Comparison of ENCODE assay signal across 26 cellular contexts in genomic region chr20:34260208-34260942, GRCh38. TPM values are rescaled to one million over a fixed set of nuclear protein-coding genes. Genes with fewer than 3 reads are reported as not detected.
"Had no signal": no experiment of that assay in that cellular context is flagged by ENCODE, and none has a peak within 500 bp of the region (broad histone marks: within the 10 kb centered on the region; RNA-seq: fewer than 3 reads in every experiment).

No MANE protein-coding gene starts in this region.

- H3K4me1 ChIP-seq: prostate gland had no signal

- ATAC-seq: activated CD8-positive, alpha-beta T cell treated with anti-CD3 and anti-CD28 coated beads for 36 hours; activated naive CD4-positive, alpha-beta T cell treated with anti-CD3 and anti-CD28 coated beads, Interleukin-2, amount 50 U/mL, for 72 hours; effector memory CD8-positive, alpha-beta T cell; gastroesophageal sphincter; heart right ventricle; left ventricle myocardium superior; stimulated activated naive CD8-positive, alpha-beta T cell treated with anti-CD3 and anti-CD28 coated beads, Interleukin-15, amount 100 ng/mL, for 72 hours had no signal

- H3K9me3 Mint-ChIP-seq: activated B cell treated with CpG ODN at 0.5 μM for 24 hours; activated CD8-positive, alpha-beta T cell treated with anti-CD3 and anti-CD28 coated beads for 36 hours; activated naive CD4-positive, alpha-beta T cell treated with anti-CD3 and anti-CD28 coated beads, Interleukin-2, amount 50 U/mL, for 72 hours; effector memory CD8-positive, alpha-beta T cell; neural crest cell; stimulated activated naive CD8-positive, alpha-beta T cell treated with anti-CD3 and anti-CD28 coated beads, Interleukin-15, amount 100 ng/mL, for 72 hours; T-helper 2 cell treated with Interferon-gamma antibody and Interleukin-4, amounts not matched to agents 5 μg/mL and 100 μg/mL, for 36 hours had no signal

- H3K4me3 ChIP-seq: adrenal gland, gastroesophageal sphincter, heart right ventricle, prostate gland, skin epidermis, suprapubic skin, transverse colon had no signal

- H3K4me3 Mint-ChIP-seq: activated B cell treated with CpG ODN at 0.5 μM for 24 hours; activated CD8-positive, alpha-beta T cell treated with anti-CD3 and anti-CD28 coated beads for 36 hours; effector memory CD8-positive, alpha-beta T cell; neural crest cell; stimulated activated naive CD8-positive, alpha-beta T cell treated with anti-CD3 and anti-CD28 coated beads, Interleukin-15, amount 100 ng/mL, for 72 hours; T-helper 2 cell treated with Interferon-gamma antibody and Interleukin-4, amounts not matched to agents 5 μg/mL and 100 μg/mL, for 36 hours had no signal

- FAIRE-seq: TTC549 had no signal

- H3K27me3 Mint-ChIP-seq: activated B cell treated with CpG ODN at 0.5 μM for 24 hours; activated CD8-positive, alpha-beta T cell treated with anti-CD3 and anti-CD28 coated beads for 36 hours; stimulated activated naive CD8-positive, alpha-beta T cell treated with anti-CD3 and anti-CD28 coated beads, Interleukin-15, amount 100 ng/mL, for 72 hours had no signal

- H3K27me3 ChIP-seq: adrenal gland, gastroesophageal sphincter, heart right ventricle, suprapubic skin, transverse colon had no signal

- DNase-seq: activated B cell treated with CpG ODN at 0.5 μM for 24 hours; activated CD4-positive, alpha-beta T cell treated with anti-CD3 and anti-CD28 coated beads for 4 hours; activated CD8-positive, alpha-beta memory T cell treated with anti-CD3 and anti-CD28 coated beads, Interleukin-2, amount 50 U/mL, for 4 hours; activated CD8-positive, alpha-beta T cell treated with anti-CD3 and anti-CD28 coated beads for 36 hours; activated gamma-delta T cell treated with Interleukin-2 at 50 U/mL for 16 hours; dermis blood vessel endothelial cell; effector memory CD8-positive, alpha-beta T cell; heart right ventricle; kidney glomerular epithelial cell; left ventricle myocardium superior; right cardiac atrium; SK-N-SH; stimulated activated CD4-positive, alpha-beta T cell treated with anti-CD3 and anti-CD28 coated beads, Interleukin-4, amount 100 ng/mL, for 1 hour; stimulated activated naive CD8-positive, alpha-beta T cell treated with anti-CD3 and anti-CD28 coated beads, Interleukin-15, amount 100 ng/mL, for 72 hours; transverse colon had no signal

- H3K4me2 ChIP-seq: SK-N-SH had no signal

- H3K27ac Mint-ChIP-seq: activated B cell treated with CpG ODN at 0.5 μM for 24 hours; activated CD8-positive, alpha-beta T cell treated with anti-CD3 and anti-CD28 coated beads for 36 hours; activated naive CD4-positive, alpha-beta T cell treated with anti-CD3 and anti-CD28 coated beads, Interleukin-2, amount 50 U/mL, for 72 hours; stimulated activated naive CD8-positive, alpha-beta T cell treated with anti-CD3 and anti-CD28 coated beads, Interleukin-15, amount 100 ng/mL, for 72 hours had no signal

- H3K36me3 Mint-ChIP-seq: activated naive CD4-positive, alpha-beta T cell treated with anti-CD3 and anti-CD28 coated beads, Interleukin-2, amount 50 U/mL, for 72 hours had no signal

- H3K27ac ChIP-seq: adrenal gland, gastroesophageal sphincter, heart right ventricle, prostate gland, skin epidermis, suprapubic skin, transverse colon had no signal

- H3K4me1 Mint-ChIP-seq: stimulated activated naive CD8-positive, alpha-beta T cell treated with anti-CD3 and anti-CD28 coated beads, Interleukin-15, amount 100 ng/mL, for 72 hours had no signal

- H3K36me3 ChIP-seq: adrenal gland, gastroesophageal sphincter, heart right ventricle, prostate gland, suprapubic skin, transverse colon had no signal

- H3K9ac ChIP-seq: SK-N-SH had no signal

- H3K9me3 ChIP-seq: adrenal gland, gastroesophageal sphincter, heart right ventricle, prostate gland, SK-N-SH, suprapubic skin, transverse colon had no signal

RNA-seq across cellular contexts. Expression of gene ASIP, which starts 19.2 kb away (rescaled TPM):
- total RNA-seq: activated B cell treated with CpG ODN at 0.5 μM for 24 hours; activated CD8-positive, alpha-beta T cell treated with anti-CD3 and anti-CD28 coated beads for 36 hours; activated naive CD4-positive, alpha-beta T cell treated with anti-CD3 and anti-CD28 coated beads, Interleukin-2, amount 50 U/mL, for 72 hours; chondrocyte; dermis blood vessel endothelial cell; neural crest cell; omental fat pad; suprapubic skin; transverse colon had no signal
